In the genomic region with DNA sequence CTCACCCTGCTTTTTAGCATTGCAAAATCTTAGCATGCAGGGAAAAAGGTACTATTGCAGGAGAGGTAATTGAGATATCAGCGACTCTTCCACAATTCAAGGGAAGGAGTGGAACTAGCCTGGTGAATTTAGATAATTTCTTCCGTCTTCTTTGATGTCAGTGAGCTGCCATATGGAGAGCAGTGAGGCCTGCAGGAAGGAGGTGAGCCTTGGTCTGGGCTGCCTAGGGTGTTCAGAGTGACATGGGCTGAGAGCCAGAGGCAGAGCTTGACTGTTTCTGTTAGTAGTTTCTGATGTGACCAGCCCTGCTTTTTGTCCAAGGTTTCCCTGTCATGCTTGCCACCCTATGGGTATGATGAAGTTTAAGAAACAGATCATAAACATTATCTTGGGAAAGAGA, we compare ENCODE assay signal across 9 cellular contexts. TPM values are rescaled to one million over a fixed set of nuclear protein-coding genes. Genes with fewer than 3 reads are reported as not detected.
DNase-seq lines count a peak whose midpoint lies in the region; ATAC-seq and TF ChIP-seq lines count a peak whose summit lies in the region.
"Had no signal": no experiment of that assay in that cellular context is flagged by ENCODE, and none has a peak within 500 bp of the region (broad histone marks: within the 10 kb centered on the region; RNA-seq: fewer than 3 reads in every experiment).

No MANE protein-coding gene starts in this region.

- peak overlapping the region; percentile 17; the same call in 1 of the 2 replicates for H3K27ac ChIP-seq in VCaP

- TF ChIP-seq CTCF in VCaP (conservative IDR thresholded peaks at IDR 0.05) = no peak

- ATAC-seq in GM21786 (IDR thresholded peaks at IDR 0.05; ENCODE audit: unreplicated experiment) = peak; percentile 61
- ATAC-seq in GM18907 (IDR thresholded peaks at IDR 0.05; ENCODE audit: unreplicated experiment) = no peak
- no peak for ATAC-seq in HG03469 (IDR thresholded peaks at IDR 0.05; ENCODE audit: unreplicated experiment)

- DNase-seq in DMS 273 treated with DMSO at 0.1 percent for 48 hours (lab: John Stamatoyannopoulos, UW) (peak; percentile 44), lung microvascular endothelial cell (ENCODE audit: low read depth in 2 of 2) (peak; percentile 16 to 35), NOMO-1 treated with DMSO at 0.1 percent for 48 hours (lab: John Stamatoyannopoulos, UW; ENCODE audit: unreplicated experiment) (no peak)
- DNase-seq in activated effector memory CD4-positive, alpha-beta T cell treated with Interleukin-2 at 50 U/mL for 16 hours = no peak
- DNase-seq: stimulated activated CD4-positive, alpha-beta T cell treated with anti-CD3 and anti-CD28 coated beads, Interleukin-4, amount 100 ng/mL, for 4 hours had no signal

RNA-seq across cellular contexts. Expression of a gene that starts 28.6 kb away (rescaled TPM):
- total RNA-seq in lung microvascular endothelial cell = 7.6 and 20.0 TPM in 2 replicates

Comparison
In these comparisons a context has a peak if more than half of its experiments do, and no peak if none do; other contexts are left out.
1. DNase-seq: peak in DMS 273 treated with DMSO at 0.1 percent for 48 hours (single experiment) and lung microvascular endothelial cell (2 of 2); none in activated effector memory CD4-positive, alpha-beta T cell treated with Interleukin-2 at 50 U/mL for 16 hours (single experiment) and NOMO-1 treated with DMSO at 0.1 percent for 48 hours (single experiment).